In genomic region chr22:29004647-29005371, GRCh38 we compare ENCODE assay signal across 9 cellular contexts. TPM values are rescaled to one million over a fixed set of nuclear protein-coding genes. Genes with fewer than 3 reads are reported as not detected.
DNase-seq lines count a peak whose midpoint lies in the region; ATAC-seq and TF ChIP-seq lines count a peak whose summit lies in the region.
"Had no signal": no experiment of that assay in that cellular context is flagged by ENCODE, and none has a peak within 500 bp of the region (broad histone marks: within the 10 kb centered on the region; RNA-seq: fewer than 3 reads in every experiment).

No MANE protein-coding gene starts in this region.

- H3K36me3 Mint-ChIP-seq in nephron (ENCODE audit: low read depth), result peaks cover 8% of the 10 kb centered on the region

- H3K9me3 Mint-ChIP-seq in nephron, result no peaks in the 10 kb centered on the region
- H3K9me3 Mint-ChIP-seq: T-helper 1 cell treated with Interleukin-12 subunit alpha and Interleukin-12 subunit beta and Interleukin-4 antibody, amounts not matched to agents 30 μg/mL and 1 μg/mL, for 36 hours had no signal

- TF ChIP-seq CTCF in C4-2B (conservative IDR thresholded peaks at IDR 0.05) (no peak), fibroblast of lung (conservative IDR thresholded peaks at IDR 0.05 in 1 of 2, IDR thresholded peaks at IDR 0.05 in 1 of 2; ENCODE audit: low read depth in 1 of 2, low read length in 2 of 2) (no peak), nephron (IDR thresholded peaks at IDR 0.05; ENCODE audit: unreplicated experiment in 3 of 3) (no peak)

- H3K79me2 ChIP-seq in fibroblast of lung (ENCODE audit: control insufficient read depth, insufficient read depth, low read length), result no peaks in the 10 kb centered on the region

- no peaks in the 10 kb centered on the region for H3K36me3 ChIP-seq in fibroblast of lung (ENCODE audit: control insufficient read depth, insufficient read depth, low read length)

- peaks cover 7% of the 10 kb centered on the region for H3K27me3 Mint-ChIP-seq in nephron (ENCODE audit: low read depth)

- no peak overlapping the region for H3K9ac ChIP-seq in fibroblast of lung (ENCODE audit: insufficient read depth, low read length)

- DNase-seq in NCI-H2029 (lab: John Stamatoyannopoulos, UW), result peak; percentile 69
- DNase-seq in fibroblast of lung (ENCODE audit: low read depth in 2 of 2), result peak; percentile 25 to 40
- no peak for DNase-seq in MV-4-11 (lab: John Stamatoyannopoulos, UW)
- no peak for DNase-seq in activated CD4-positive, alpha-beta T cell treated with anti-CD3 and anti-CD28 coated beads, Interleukin-2, amount 50 U/mL, for 4 hours

- peak overlapping the region; percentile 41 for H2AFZ ChIP-seq in fibroblast of lung (ENCODE audit: low read length)

- no peak for ATAC-seq in HG03159 (IDR thresholded peaks at IDR 0.05; ENCODE audit: unreplicated experiment)
- no peak for ATAC-seq in GM21526 (IDR thresholded peaks at IDR 0.05; ENCODE audit: low FRiP score, unreplicated experiment)

- H3K27me3 ChIP-seq in fibroblast of lung (ENCODE audit: control insufficient read depth, insufficient read depth, low read length), result no peaks in the 10 kb centered on the region

- peak overlapping the region; percentile 94 to 97 (median 96) for H3K27ac Mint-ChIP-seq in nephron
- H3K27ac Mint-ChIP-seq: T-helper 1 cell treated with Interleukin-12 subunit alpha and Interleukin-12 subunit beta and Interleukin-4 antibody, amounts not matched to agents 30 μg/mL and 1 μg/mL, for 36 hours had no signal

- peak overlapping the region; percentile 53 to 65 (median 55) for H3K4me3 Mint-ChIP-seq in nephron
- H3K4me3 Mint-ChIP-seq: T-helper 1 cell treated with Interleukin-12 subunit alpha and Interleukin-12 subunit beta and Interleukin-4 antibody, amounts not matched to agents 30 μg/mL and 1 μg/mL, for 36 hours had no signal

- no peaks in the 10 kb centered on the region for H3K4me1 ChIP-seq in fibroblast of lung (ENCODE audit: control insufficient read depth, extremely low read depth, insufficient read depth, low read length)

- no peaks in the 10 kb centered on the region for H4K20me1 ChIP-seq in fibroblast of lung (ENCODE audit: control insufficient read depth, extremely low read depth, insufficient read depth, low read length)

- H3K9me3 ChIP-seq in fibroblast of lung (ENCODE audit: control insufficient read depth, insufficient read depth, low read depth, low read length), result no peaks in the 10 kb centered on the region

- no peak overlapping the region for H3K4me3 ChIP-seq in fibroblast of lung (replicated peaks in 1 of 4; ENCODE audit: control extremely low read depth in 1 of 4, insufficient read depth in 1 of 4, low read depth in 3 of 4, low read length in 4 of 4)

- H3K4me2 ChIP-seq in fibroblast of lung (ENCODE audit: extremely low read depth, insufficient read depth, low read length), result peak overlapping the region; percentile 29

- peaks cover 58% of the 10 kb centered on the region for H3K4me1 Mint-ChIP-seq in nephron

- H3K27ac ChIP-seq in C4-2B, result peak overlapping the region; percentile 40
- no peak overlapping the region for H3K27ac ChIP-seq in fibroblast of lung (ENCODE audit: insufficient read depth, low read length)

RNA-seq across cellular contexts. Expression of gene C22orf31, which starts 56.8 kb away (rescaled TPM):
- total RNA-seq in fibroblast of lung, result 0.17 TPM in 1 of 2 replicates, not detected in the other
- polyA plus RNA-seq in fibroblast of lung, result 0.14 TPM in 1 of 2 replicates, not detected in the other
- polyA plus RNA-seq in fibroblast of lung (2012), result not detected in 2 replicates
- polyA minus RNA-seq in fibroblast of lung (ENCODE audit: low replicate concordance), result not detected in 2 replicates

Comparison
In these comparisons a context has a peak if more than half of its experiments do, and no peak if none do; other contexts are left out.
1. DNase-seq: peak in NCI-H2029 (single experiment) and fibroblast of lung (2 of 2); none in MV-4-11 (single experiment) and activated CD4-positive, alpha-beta T cell treated with anti-CD3 and anti-CD28 coated beads, Interleukin-2, amount 50 U/mL, for 4 hours (0 of 2).